8 cellular contexts compared by ENCODE assay signal in genomic region chr5:132100672-132101261, GRCh38. TPM values are rescaled to one million over a fixed set of nuclear protein-coding genes. Genes with fewer than 3 reads are reported as not detected.
DNase-seq lines count a peak whose midpoint lies in the region; ATAC-seq and TF ChIP-seq lines count a peak whose summit lies in the region.

No MANE protein-coding gene starts in this region.

- H3K36me3 ChIP-seq in gastroesophageal sphincter (no peaks in the 10 kb centered on the region), ovary (no peaks in the 10 kb centered on the region)

- no peak overlapping the region for H3K4me3 ChIP-seq in gastroesophageal sphincter
- H3K4me3 ChIP-seq in ovary, result no peak overlapping the region

- DNase-seq in MV-4-11 (lab: John Stamatoyannopoulos, UW) (peak; percentile 51), kidney tubule cell (ENCODE audit: low spot score) (peak; percentile 92), cortex of kidney (lab: John Stamatoyannopoulos, UW) (no peak), NOMO-1 treated with DMSO at 0.1 percent for 48 hours (lab: John Stamatoyannopoulos, UW; ENCODE audit: unreplicated experiment) (no peak), ovary (no peak)

- TF ChIP-seq EP300 in gastroesophageal sphincter (IDR thresholded peaks at IDR 0.05) (no peak), ovary (IDR thresholded peaks at IDR 0.05) (no peak)

- H3K27me3 ChIP-seq in gastroesophageal sphincter, result no peaks in the 10 kb centered on the region
- H3K27me3 ChIP-seq in ovary, result no peaks in the 10 kb centered on the region

- peak; percentile 23 for ATAC-seq in GM18861 (IDR thresholded peaks at IDR 0.05; ENCODE audit: unreplicated experiment)
- peak; percentile 31 for ATAC-seq in GM21825 (IDR thresholded peaks at IDR 0.05; ENCODE audit: unreplicated experiment)
- no peak for ATAC-seq in gastroesophageal sphincter

- 76 to 83% methylated on average over 6 to 8 of the region's 8 CpGs for WGBS in gastroesophageal sphincter (ENCODE audit: low coverage in 1 of 2), 2 donors
- 78 to 86% (median 79%) methylated on average over 8 of the region's 8 CpGs for WGBS in ovary, 3 donors

- no peak for TF ChIP-seq POLR2A in gastroesophageal sphincter (IDR thresholded peaks at IDR 0.05)
- TF ChIP-seq POLR2A in ovary (IDR thresholded peaks at IDR 0.05), result no peak

- TF ChIP-seq CTCF in gastroesophageal sphincter (IDR thresholded peaks at IDR 0.05), result no peak
- no peak for TF ChIP-seq CTCF in ovary (IDR thresholded peaks at IDR 0.05)

- H3K4me1 ChIP-seq in gastroesophageal sphincter, result peaks cover 0 to 15% (median 12%) of the 10 kb centered on the region in 3 donors
- H3K4me1 ChIP-seq in ovary (ENCODE audit: insufficient read depth), result no peaks in the 10 kb centered on the region

- H3K9me3 ChIP-seq in gastroesophageal sphincter, result no peaks in the 10 kb centered on the region
- no peaks in the 10 kb centered on the region for H3K9me3 ChIP-seq in ovary

- intact Hi-C loops in ovary (cut with DNase I), result no loop called here

- H3K27ac ChIP-seq in gastroesophageal sphincter (no peak overlapping the region), ovary (no peak overlapping the region)

RNA-seq across cellular contexts. Expression of gene CSF2, which starts 27.2 kb away (rescaled TPM):
- total RNA-seq in gastroesophageal sphincter (1 to 10 TPM in 1 of 4 donors, not detected in 3; 1.1 TPM), ovary (under 1 TPM in 1 of 7 donors, not detected in 6; 0.28 TPM)
- not detected for polyA plus RNA-seq in ovary

RNA-seq across cellular contexts. Expression of gene IL3, which starts 40.3 kb away (rescaled TPM):
- total RNA-seq in gastroesophageal sphincter (not detected), ovary (not detected)
- polyA plus RNA-seq in ovary, result not detected

Comparison
In these comparisons a context has a peak if more than half of its experiments do, and no peak if none do; other contexts are left out.
1. DNase-seq: peak in MV-4-11 (single experiment) and kidney tubule cell (single experiment); none in cortex of kidney (single experiment), NOMO-1 treated with DMSO at 0.1 percent for 48 hours (single experiment) and ovary (0 of 5).